ENCODE assay signal across 1 cellular context in genomic region chr1:12745126-12745991, GRCh38.
TF ChIP-seq lines count a peak whose summit lies in the region.

No MANE protein-coding gene starts in this region.

TF ChIP-seq in K562, 482 proteins besides CTCF, POLR2A, EP300 and RAD21 (continued from another document and continues in another):
- no peak for TF ChIP-seq BCLAF1 (IDR thresholded peaks at IDR 0.05; ENCODE audit: borderline replicate concordance in 1 of 2, control insufficient read depth in 1 of 2, low read depth in 2 of 2, low read length in 1 of 2)
- TF ChIP-seq KDM4B (IDR thresholded peaks at IDR 0.05; ENCODE audit: borderline replicate concordance in 2 of 2, low read depth in 1 of 2) = no peak
- no peak for TF ChIP-seq MED1 (CRISPR knock-in tag; IDR thresholded peaks at IDR 0.05; ENCODE audit: borderline replicate concordance)
- peak; percentile 96 for TF ChIP-seq CBX1 (IDR thresholded peaks at IDR 0.05; ENCODE audit: low read depth)
- TF ChIP-seq SFPQ (IDR thresholded peaks at IDR 0.05; ENCODE audit: low read depth, low read length) = no peak
- no peak for TF ChIP-seq ZNF444 (CRISPR knock-in tag; IDR thresholded peaks at IDR 0.05)
- no peak for TF ChIP-seq RBM14 (IDR thresholded peaks at IDR 0.05; ENCODE audit: borderline replicate concordance, insufficient read depth, low read depth, low read length)
- TF ChIP-seq ZZZ3 (IDR thresholded peaks at IDR 0.05) = no peak
- no peak; the same call in 1 of the 2 replicates for TF ChIP-seq GTF2E2 (tag; IDR thresholded peaks at IDR 0.05)
- no peak for TF ChIP-seq RBBP5 (IDR thresholded peaks at IDR 0.05; ENCODE audit: borderline replicate concordance, insufficient read depth, low read length, poor library complexity, severe bottlenecking)
- no peak for TF ChIP-seq ZNF408 (CRISPR knock-in tag; IDR thresholded peaks at IDR 0.05; ENCODE audit: low read depth)
- TF ChIP-seq TBP (optimal IDR thresholded peaks at IDR 0.05; ENCODE audit: low read depth, low read length) = no peak
- TF ChIP-seq BDP1 (IDR thresholded peaks at IDR 0.05; ENCODE audit: insufficient read depth, insufficient read length) = no peak
- TF ChIP-seq CHD4 (IDR thresholded peaks at IDR 0.05; ENCODE audit: insufficient read depth, insufficient replicate concordance, low read depth, low read length, poor library complexity, severe bottlenecking) = peak; percentile 87
- no peak for TF ChIP-seq GTF2A2 (tag; IDR thresholded peaks at IDR 0.05)
- no peak for TF ChIP-seq PTBP1 (IDR thresholded peaks at IDR 0.05; ENCODE audit: low read depth, low read length)
- no peak for TF ChIP-seq NR2C2 (CRISPR knock-in tag; IDR thresholded peaks at IDR 0.05)
- peak; percentile 54 for TF ChIP-seq NR2C2 (tag; IDR thresholded peaks at IDR 0.05)
- TF ChIP-seq FOSL1 (tag; conservative IDR thresholded peaks at IDR 0.05) = peak; percentile 76
- TF ChIP-seq ZNF175 (CRISPR knock-in tag; IDR thresholded peaks at IDR 0.05; ENCODE audit: low read depth) = no peak
- peak; percentile 62; the same call in 1 of the 2 replicates for TF ChIP-seq SPI1 (IDR thresholded peaks at IDR 0.05; ENCODE audit: borderline replicate concordance, low read depth, low read length)
- TF ChIP-seq TFAM (CRISPR knock-in tag; conservative IDR thresholded peaks at IDR 0.05) = no peak
- TF ChIP-seq CHD7 (IDR thresholded peaks at IDR 0.05; ENCODE audit: low read depth, low read length) = no peak
- TF ChIP-seq MAZ (CRISPR knock-in tag; conservative IDR thresholded peaks at IDR 0.05 in 1 of 2, IDR thresholded peaks at IDR 0.05 in 1 of 2) = no peak; a peak in 1 of 4 replicates
- TF ChIP-seq AFF1 (IDR thresholded peaks at IDR 0.05; ENCODE audit: low read depth in 1 of 2, partially characterized antibody in 2 of 2) = peak; percentile 59 to 69
- no peak for TF ChIP-seq SIN3A (IDR thresholded peaks at IDR 0.05; ENCODE audit: borderline replicate concordance in 2 of 2, control insufficient read depth in 1 of 2, low read depth in 2 of 2, low read length in 2 of 2)
- no peak for TF ChIP-seq NFATC3 (IDR thresholded peaks at IDR 0.05)
- TF ChIP-seq MCM7 (IDR thresholded peaks at IDR 0.05) = no peak
- no peak for TF ChIP-seq ZNF507 (tag; conservative IDR thresholded peaks at IDR 0.05)
- TF ChIP-seq KLF16 (IDR thresholded peaks at IDR 0.05) = no peak
- no peak for TF ChIP-seq SETDB1 (IDR thresholded peaks at IDR 0.05; ENCODE audit: low read length)
- TF ChIP-seq MCM3 (IDR thresholded peaks at IDR 0.05) = no peak
- TF ChIP-seq FOXO4 (CRISPR knock-in tag; IDR thresholded peaks at IDR 0.05) = no peak
- no peak for TF ChIP-seq STAT5B (CRISPR knock-in tag; IDR thresholded peaks at IDR 0.05)
- TF ChIP-seq HDGF (IDR thresholded peaks at IDR 0.05) = no peak
- no peak for TF ChIP-seq E2F3 (CRISPR knock-in tag; IDR thresholded peaks at IDR 0.05)
- no peak for TF ChIP-seq BHLHE40 (IDR thresholded peaks at IDR 0.05; ENCODE audit: low read length)
- TF ChIP-seq HCFC1 (IDR thresholded peaks at IDR 0.05; ENCODE audit: low read depth, low read length) = no peak
- TF ChIP-seq PRPF4 (IDR thresholded peaks at IDR 0.05; ENCODE audit: insufficient read depth, low read depth, low read length, poor library complexity, severe bottlenecking) = no peak
- TF ChIP-seq ZNF764 (CRISPR knock-in tag; IDR thresholded peaks at IDR 0.05; ENCODE audit: low read depth) = no peak
- no peak for TF ChIP-seq IFI16 (CRISPR knock-in tag; IDR thresholded peaks at IDR 0.05)
